Comparison of ENCODE assay signal across 19 cellular contexts in genomic region chr11:69438286-69438920, GRCh38. TPM values are rescaled to one million over a fixed set of nuclear protein-coding genes. Genes with fewer than 3 reads are reported as not detected.
"Had no signal": no experiment of that assay in that cellular context is flagged by ENCODE, and none has a peak within 500 bp of the region (broad histone marks: within the 10 kb centered on the region; RNA-seq: fewer than 3 reads in every experiment).

No MANE protein-coding gene starts in this region.

- H3K27ac ChIP-seq: breast epithelium, gastrocnemius medialis, psoas muscle, right lobe of liver, transverse colon had no signal

- H3K4me3 ChIP-seq: breast epithelium, gastrocnemius medialis, psoas muscle, right lobe of liver, transverse colon had no signal

- DNase-seq: activated CD4-positive, alpha-beta T cell treated with anti-CD3 and anti-CD28 coated beads for 1 hour; activated CD8-positive, alpha-beta memory T cell treated with anti-CD3 and anti-CD28 coated beads, Interleukin-2, amount 50 U/mL, for 4 hours; activated CD8-positive, alpha-beta T cell treated with anti-CD3 and anti-CD28 coated beads for 36 hours; activated gamma-delta T cell treated with Interleukin-2 at 50 U/mL for 16 hours; activated naive CD8-positive, alpha-beta T cell treated with anti-CD3 and anti-CD28 coated beads, Interleukin-2, amount 10 ng/mL, durations not matched to agents 7 days and 5 days; activated T-cell treated with anti-CD3 and anti-CD28 coated beads, Interleukin-2, amount 50 U/mL, for 72 hours; anterior cingulate cortex; effector CD4-positive, alpha-beta T cell; gastrocnemius medialis; stimulated activated naive CD4-positive, alpha-beta T cell; substantia nigra; SW 1271; transverse colon had no signal

- FAIRE-seq: colon had no signal

- H3K9me3 ChIP-seq: breast epithelium, gastrocnemius medialis, psoas muscle, right lobe of liver, transverse colon had no signal

- H3K36me3 ChIP-seq: breast epithelium, gastrocnemius medialis, right lobe of liver, transverse colon had no signal

- ATAC-seq: activated CD8-positive, alpha-beta T cell treated with anti-CD3 and anti-CD28 coated beads for 36 hours; activated T-cell treated with anti-CD3 and anti-CD28 coated beads, Interleukin-2, amount 50 U/mL, for 72 hours; gastrocnemius medialis; psoas muscle; right lobe of liver had no signal

- H3K27me3 ChIP-seq: breast epithelium, gastrocnemius medialis, right lobe of liver, transverse colon had no signal

RNA-seq across cellular contexts. Expression of gene LINC01488, which starts 43.1 kb away (rescaled TPM):
- total RNA-seq: activated CD8-positive, alpha-beta T cell treated with anti-CD3 and anti-CD28 coated beads for 36 hours; activated naive CD8-positive, alpha-beta T cell treated with anti-CD3 and anti-CD28 coated beads, Interleukin-2, amount 10 ng/mL, durations not matched to agents 7 days and 5 days; activated T-cell treated with anti-CD3 and anti-CD28 coated beads, Interleukin-2, amount 50 U/mL, for 72 hours; breast epithelium; gastrocnemius medialis; kidney epithelial cell; mesothelial cell of epicardium; psoas muscle; transverse colon had no signal
